Comparison of ENCODE assay signal across 8 cellular contexts in genomic region chr2:9844036-9844483, GRCh38. TPM values are rescaled to one million over a fixed set of nuclear protein-coding genes. Genes with fewer than 3 reads are reported as not detected.
DNase-seq lines count a peak whose midpoint lies in the region; ATAC-seq lines count a peak whose summit lies in the region.

No MANE protein-coding gene starts in this region.

- peak overlapping the region; percentile 93 for H3K27ac Mint-ChIP-seq in activated naive CD8-positive, alpha-beta T cell treated with anti-CD3 and anti-CD28 coated beads for 36 hours

- H3K27ac ChIP-seq in BLaER1 treated with 17β-estradiol and CSF1 and Interleukin-3, amounts not matched to agents 10 nM and 100 nM: peak overlapping the region; percentile 76 to 92 (median 83); a peak in 21 of 22 replicates
- peak overlapping the region; percentile 75 for H3K27ac ChIP-seq in substantia nigra (ENCODE audit: low read depth, low read length, poor library complexity, severe bottlenecking)

- DNase-seq in Jurkat, Clone E6-1 (ENCODE audit: low read depth, low spot score): no peak
- DNase-seq in activated naive CD8-positive, alpha-beta T cell treated with anti-CD3 and anti-CD28 coated beads for 36 hours: no peak
- DNase-seq in islet precursor cell: peak; percentile 59
- no peak for DNase-seq in substantia nigra (lab: John Stamatoyannopoulos, UW)
- no peak for DNase-seq in T1000 (lab: John Stamatoyannopoulos, UW)
- no peak for DNase-seq in DMS79 (lab: John Stamatoyannopoulos, UW)

- H3K27me3 Mint-ChIP-seq in activated naive CD8-positive, alpha-beta T cell treated with anti-CD3 and anti-CD28 coated beads for 36 hours: no peaks in the 10 kb centered on the region

- H3K36me3 ChIP-seq in BLaER1 treated with 17β-estradiol and CSF1 and Interleukin-3, amounts not matched to agents 10 nM and 100 nM: peaks cover 25 to 44% (median 37%) of the 10 kb centered on the region in 11 experiments

- peak overlapping the region; percentile 83 for H3K4me3 Mint-ChIP-seq in activated naive CD8-positive, alpha-beta T cell treated with anti-CD3 and anti-CD28 coated beads for 36 hours

- peaks cover 0 to 11% (median 0%) of the 10 kb centered on the region in 11 experiments; a peak in 4 of 22 replicates for H4K20me1 ChIP-seq in BLaER1 treated with 17β-estradiol and CSF1 and Interleukin-3, amounts not matched to agents 10 nM and 100 nM

- H3K9me3 ChIP-seq in BLaER1 treated with 17β-estradiol and CSF1 and Interleukin-3, amounts not matched to agents 10 nM and 100 nM (replicated peaks in 1 of 11): no peaks in the 10 kb centered on the region

- peak overlapping the region; percentile 83 to 94 (median 91) for H3K4me2 ChIP-seq in BLaER1 treated with 17β-estradiol and CSF1 and Interleukin-3, amounts not matched to agents 10 nM and 100 nM

- H3K4me3 ChIP-seq in BLaER1 treated with 17β-estradiol and CSF1 and Interleukin-3, amounts not matched to agents 10 nM and 100 nM: peak overlapping the region; percentile 63 to 76 (median 71)
- H3K4me3 ChIP-seq in Jurkat, Clone E6-1 (ENCODE audit: low read length): peak overlapping the region; percentile 90

- H3K27me3 ChIP-seq in BLaER1 treated with 17β-estradiol and CSF1 and Interleukin-3, amounts not matched to agents 10 nM and 100 nM: no peaks in the 10 kb centered on the region

- H3K9ac ChIP-seq in BLaER1 treated with 17β-estradiol and CSF1 and Interleukin-3, amounts not matched to agents 10 nM and 100 nM: peak overlapping the region; percentile 73 to 87 (median 84)

- H3K36me3 Mint-ChIP-seq in activated naive CD8-positive, alpha-beta T cell treated with anti-CD3 and anti-CD28 coated beads for 36 hours: peaks cover 7% of the 10 kb centered on the region

- H3K9me3 Mint-ChIP-seq in activated naive CD8-positive, alpha-beta T cell treated with anti-CD3 and anti-CD28 coated beads for 36 hours: no peaks in the 10 kb centered on the region

- H3K4me1 ChIP-seq in BLaER1 treated with 17β-estradiol and CSF1 and Interleukin-3, amounts not matched to agents 10 nM and 100 nM: peaks cover 29 to 43% (median 37%) of the 10 kb centered on the region in 10 experiments

- peaks cover 35% of the 10 kb centered on the region for H3K4me1 Mint-ChIP-seq in activated naive CD8-positive, alpha-beta T cell treated with anti-CD3 and anti-CD28 coated beads for 36 hours

- ATAC-seq in HG03175 (IDR thresholded peaks at IDR 0.05; ENCODE audit: unreplicated experiment): no peak

RNA-seq across cellular contexts. Expression of gene TAF1B, which starts 0.8 kb away (rescaled TPM):
- 15.2 TPM for polyA plus RNA-seq in Jurkat, Clone E6-1 (2012; ENCODE audit: insufficient read depth, insufficient read length)
- total RNA-seq in activated naive CD8-positive, alpha-beta T cell treated with anti-CD3 and anti-CD28 coated beads for 36 hours: 10 to 100 TPM; 23.0 to 25.3 TPM
